In the genomic region with DNA sequence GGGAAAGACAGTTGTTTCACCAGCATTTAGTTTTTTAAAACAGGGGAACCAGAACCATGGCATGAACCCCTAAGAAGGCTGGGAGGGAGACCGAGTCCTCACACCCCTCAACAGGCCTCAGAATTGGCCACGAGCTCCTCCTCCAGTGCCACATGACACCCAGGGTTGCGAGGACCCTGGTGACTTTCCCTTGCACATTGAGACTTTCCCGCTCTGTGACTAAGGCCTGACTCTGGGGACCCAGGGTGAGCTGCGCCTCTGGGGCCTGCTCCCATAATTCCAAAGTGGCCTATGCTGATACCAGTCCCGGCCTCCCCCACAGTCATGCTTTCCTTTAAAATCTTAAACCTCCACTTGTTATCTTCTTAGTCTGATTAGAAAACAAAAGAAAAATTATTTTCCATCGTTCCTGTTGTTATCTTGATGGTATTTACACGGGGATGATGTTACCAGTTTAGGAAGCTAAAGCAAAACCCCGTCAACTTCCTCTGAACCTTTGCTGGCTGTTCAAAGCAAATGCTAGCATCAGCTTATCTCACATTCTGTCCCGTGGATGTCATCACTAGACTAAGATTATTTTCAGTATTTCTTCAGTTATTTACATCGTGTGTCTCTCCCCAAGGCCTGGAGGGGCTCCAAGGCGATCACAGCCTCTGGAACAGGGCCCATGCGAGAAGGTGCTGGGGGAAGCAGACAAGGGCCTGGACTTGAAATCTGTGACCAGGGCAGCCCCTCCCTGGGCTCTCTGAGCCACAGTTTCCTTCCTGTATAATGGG, we compare ENCODE assay signal across 8 cellular contexts. TPM values are rescaled to one million over a fixed set of nuclear protein-coding genes. Genes with fewer than 3 reads are reported as not detected.
DNase-seq lines count a peak whose midpoint lies in the region; ATAC-seq and TF ChIP-seq lines count a peak whose summit lies in the region.

No MANE protein-coding gene starts in this region.

- H3K4me1 Mint-ChIP-seq in T-helper 2 cell treated with Interferon-gamma antibody and Interleukin-4, amounts not matched to agents 5 μg/mL and 100 μg/mL, for 36 hours (ENCODE audit: low read depth) = peaks cover 66% of the 10 kb centered on the region
- H3K4me1 Mint-ChIP-seq in brain (peaks cover 97% of the 10 kb centered on the region), mesothelial cell of epicardium (peaks cover 37% of the 10 kb centered on the region), glutamatergic neuron (ENCODE audit: low read depth, unreplicated experiment) (peaks cover 42% of the 10 kb centered on the region)

- H3K36me3 Mint-ChIP-seq in T-helper 2 cell treated with Interferon-gamma antibody and Interleukin-4, amounts not matched to agents 5 μg/mL and 100 μg/mL, for 36 hours (ENCODE audit: low read depth) = peaks cover 54% of the 10 kb centered on the region
- peaks cover 54% of the 10 kb centered on the region for H3K36me3 Mint-ChIP-seq in brain
- peaks cover 7% of the 10 kb centered on the region for H3K36me3 Mint-ChIP-seq in mesothelial cell of epicardium
- no peaks in the 10 kb centered on the region for H3K36me3 Mint-ChIP-seq in glutamatergic neuron (ENCODE audit: unreplicated experiment)

- peak overlapping the region; percentile 99 for H3K27ac ChIP-seq in substantia nigra (ENCODE audit: low read depth, low read length, poor library complexity, severe bottlenecking)

- no peaks in the 10 kb centered on the region for H3K9me3 Mint-ChIP-seq in T-helper 2 cell treated with Interferon-gamma antibody and Interleukin-4, amounts not matched to agents 5 μg/mL and 100 μg/mL, for 36 hours
- H3K9me3 Mint-ChIP-seq in brain = no peaks in the 10 kb centered on the region
- H3K9me3 Mint-ChIP-seq in mesothelial cell of epicardium = no peaks in the 10 kb centered on the region
- peaks cover 12% of the 10 kb centered on the region for H3K9me3 Mint-ChIP-seq in glutamatergic neuron (ENCODE audit: unreplicated experiment)

- peak overlapping the region; percentile 96 for H3K27ac Mint-ChIP-seq in T-helper 2 cell treated with Interferon-gamma antibody and Interleukin-4, amounts not matched to agents 5 μg/mL and 100 μg/mL, for 36 hours
- peak overlapping the region in 4 of 5 experiments; percentile 31 to 98 (median 70) for H3K27ac Mint-ChIP-seq in brain
- H3K27ac Mint-ChIP-seq in mesothelial cell of epicardium = peak overlapping the region; percentile 87
- no peak overlapping the region for H3K27ac Mint-ChIP-seq in glutamatergic neuron (ENCODE audit: unreplicated experiment)

- DNase-seq in T-helper 2 cell treated with Interferon-gamma antibody and Interleukin-4, amounts not matched to agents 5 μg/mL and 100 μg/mL, for 36 hours (ENCODE audit: low spot score) = peak; percentile 68
- peak in 1 of 2 experiments; percentile 53 for DNase-seq in mesothelial cell of epicardium (ENCODE audit: low spot score in 2 of 2, unreplicated experiment in 2 of 2)
- DNase-seq in substantia nigra (lab: John Stamatoyannopoulos, UW) = peak in 2 of 49 donors; percentile 45 to 47
- DNase-seq in glutamatergic neuron = no peak
- DNase-seq in GOT3 (lab: John Stamatoyannopoulos, UW) = no peak

- no peak for TF ChIP-seq CTCF in brain (conservative IDR thresholded peaks at IDR 0.05)
- no peak for TF ChIP-seq CTCF in mesothelial cell of epicardium (IDR thresholded peaks at IDR 0.05; ENCODE audit: unreplicated experiment)
- no peak for TF ChIP-seq CTCF in glutamatergic neuron (IDR thresholded peaks at IDR 0.05; ENCODE audit: partially characterized antibody, unreplicated experiment)

- no peaks in the 10 kb centered on the region for H3K27me3 Mint-ChIP-seq in T-helper 2 cell treated with Interferon-gamma antibody and Interleukin-4, amounts not matched to agents 5 μg/mL and 100 μg/mL, for 36 hours (ENCODE audit: low read depth)
- H3K27me3 Mint-ChIP-seq in brain = no peaks in the 10 kb centered on the region
- H3K27me3 Mint-ChIP-seq in mesothelial cell of epicardium (ENCODE audit: low read depth) = no peaks in the 10 kb centered on the region
- peaks cover 2% of the 10 kb centered on the region for H3K27me3 Mint-ChIP-seq in glutamatergic neuron (ENCODE audit: unreplicated experiment)

- no peak for ATAC-seq in GM21515 (IDR thresholded peaks at IDR 0.05; ENCODE audit: unreplicated experiment)
- ATAC-seq in GM21529 (IDR thresholded peaks at IDR 0.05; ENCODE audit: unreplicated experiment) = no peak

- peak overlapping the region; percentile 75 for H3K4me3 Mint-ChIP-seq in T-helper 2 cell treated with Interferon-gamma antibody and Interleukin-4, amounts not matched to agents 5 μg/mL and 100 μg/mL, for 36 hours
- H3K4me3 Mint-ChIP-seq in brain (no peak overlapping the region), mesothelial cell of epicardium (no peak overlapping the region), glutamatergic neuron (ENCODE audit: unreplicated experiment) (no peak overlapping the region)

RNA-seq across cellular contexts. Expression of a gene that starts 42.1 kb away (rescaled TPM):
- 25.9 TPM for polyA plus RNA-seq in brain (ENCODE audit: insufficient read depth, low read depth, low replicate concordance)
- 40.7 to 43.0 TPM (median 42.0 TPM) in 3 replicates for total RNA-seq in mesothelial cell of epicardium
- 30.5 TPM for total RNA-seq in glutamatergic neuron (ENCODE audit: unreplicated experiment)
